27 cellular contexts compared by ENCODE assay signal in the genomic region with DNA sequence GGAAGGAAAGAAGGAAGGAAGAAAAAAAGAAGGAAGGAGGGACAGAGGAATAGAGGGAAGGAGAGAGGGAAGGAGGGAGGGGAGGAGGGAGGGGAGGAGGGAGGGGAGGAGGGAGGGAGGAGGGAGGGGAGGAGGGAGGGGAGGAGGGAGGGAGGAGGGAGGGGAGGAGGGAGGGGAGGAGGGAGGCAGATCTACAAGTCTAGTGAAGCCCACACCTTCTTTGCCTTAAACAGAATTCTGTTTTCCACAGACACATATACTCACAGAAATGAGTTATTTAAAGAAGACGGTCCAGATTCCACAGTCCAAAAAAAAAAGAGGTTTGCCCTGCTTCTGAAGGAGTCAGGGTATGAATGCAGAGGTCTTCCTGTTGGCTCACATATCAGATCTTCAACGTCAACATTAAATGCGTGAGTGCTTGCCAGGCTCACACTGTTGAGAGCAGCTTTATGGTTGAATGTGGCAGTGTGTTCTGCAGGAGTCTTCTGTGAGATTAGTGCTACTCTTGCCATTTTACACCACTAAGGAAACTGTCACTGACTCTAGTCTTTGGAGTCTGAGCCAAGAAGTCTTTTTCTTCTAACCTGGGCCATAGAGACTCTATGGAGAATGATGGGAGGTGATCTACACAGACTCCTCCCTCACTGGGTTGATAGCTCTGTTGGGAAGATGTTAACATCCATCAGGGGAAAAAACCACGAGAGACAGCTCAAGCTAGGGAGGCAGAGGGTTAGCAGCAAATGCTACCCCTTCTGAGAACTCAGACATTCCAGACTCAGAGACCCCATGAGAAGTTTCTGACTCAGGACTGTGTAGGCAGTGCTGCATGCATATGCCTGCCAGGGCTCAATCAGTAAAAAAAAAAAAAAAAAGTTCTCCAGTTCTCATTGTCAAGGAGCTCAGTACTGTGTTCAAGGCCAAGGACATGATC. TPM values are rescaled to one million over a fixed set of nuclear protein-coding genes. Genes with fewer than 3 reads are reported as not detected.
DNase-seq lines count a peak whose midpoint lies in the region; ATAC-seq, FAIRE-seq and TF ChIP-seq lines count a peak whose summit lies in the region.
"Had no signal": no experiment of that assay in that cellular context is flagged by ENCODE, and none has a peak within 500 bp of the region (broad histone marks: within the 10 kb centered on the region; RNA-seq: fewer than 3 reads in every experiment).

No MANE protein-coding gene starts in this region.

- no peak for TF ChIP-seq CTCF in HepG2 (CRISPR knock-in tag; IDR thresholded peaks at IDR 0.05)
- no peak for TF ChIP-seq CTCF in right lobe of liver (IDR thresholded peaks at IDR 0.05)
- no peak for TF ChIP-seq CTCF in choroid plexus epithelial cell (conservative IDR thresholded peaks at IDR 0.05; ENCODE audit: low read depth, low read length)
- no peak for TF ChIP-seq CTCF in thyroid gland (IDR thresholded peaks at IDR 0.05)
- no peak for TF ChIP-seq CTCF in dorsolateral prefrontal cortex (IDR thresholded peaks at IDR 0.05 in 54 of 56, conservative IDR thresholded peaks at IDR 0.05 in 2 of 56; ENCODE audit: low read depth in 1 of 56, partially characterized antibody in 56 of 56)
- TF ChIP-seq CTCF in coronary artery (IDR thresholded peaks at IDR 0.05), result no peak

- H2AFZ ChIP-seq in HepG2 (ENCODE audit: low read length), result no peak overlapping the region
- H2AFZ ChIP-seq: hepatocyte had no signal

- intact Hi-C loops in HepG2 (cut with micrococcal nuclease; ENCODE audit: unreplicated experiment), result no loop called here
- intact Hi-C loops in right lobe of liver (cut with DNase I), result no loop called here
- intact Hi-C loops in thyroid gland (cut with DNase I), result no loop called here
- intact Hi-C loops in dorsolateral prefrontal cortex (cut with DNase I), result no loop called here

- TF ChIP-seq POLR2A in HepG2 (IDR thresholded peaks at IDR 0.05; ENCODE audit: insufficient read depth in 1 of 2, low read depth in 2 of 2, low read length in 2 of 2), result no peak
- TF ChIP-seq POLR2A in right lobe of liver (IDR thresholded peaks at IDR 0.05), result no peak
- peak in 1 of 2 donors; percentile 28 for TF ChIP-seq POLR2A in thyroid gland (IDR thresholded peaks at IDR 0.05)

- H3K27ac ChIP-seq in HepG2 (ENCODE audit: extremely low read length, insufficient read depth, low read length), result no peak overlapping the region
- no peak overlapping the region for H3K27ac ChIP-seq in right lobe of liver
- H3K27ac ChIP-seq in thyroid gland, result peak overlapping the region; percentile 15 to 67 (median 45)
- H3K27ac ChIP-seq in dorsolateral prefrontal cortex, result no peak overlapping the region
- H3K27ac ChIP-seq in coronary artery, result no peak overlapping the region
- H3K27ac ChIP-seq: adrenal gland, hepatocyte, KMS-11, left ventricle myocardium inferior, vagina had no signal

- H3K36me3 ChIP-seq in HepG2 (replicated peaks in 1 of 2; ENCODE audit: control insufficient read depth in 1 of 2, insufficient read depth in 2 of 2, low read length in 2 of 2), result no peaks in the 10 kb centered on the region
- H3K36me3 ChIP-seq in right lobe of liver, result no peaks in the 10 kb centered on the region
- peaks cover 36 to 41% of the 10 kb centered on the region in 2 donors for H3K36me3 ChIP-seq in thyroid gland
- H3K36me3 ChIP-seq: adrenal gland, left ventricle myocardium inferior, vagina had no signal

- WGBS in HepG2 (ENCODE audit: low lambda C conversion rate), result 15% methylated on average over 4 of the region's 4 CpGs
- 60% methylated on average over 3 of the region's 4 CpGs for WGBS in right lobe of liver (ENCODE audit: insufficient coverage, low coverage, low lambda C conversion rate, missing lambda C conversion rate)
- 27 to 32% methylated on average over 4 of the region's 4 CpGs for WGBS in thyroid gland, 2 donors

- no peak for TF ChIP-seq EP300 in HepG2 (IDR thresholded peaks at IDR 0.05; ENCODE audit: low read depth in 2 of 2, low read length in 2 of 2)
- no peak for TF ChIP-seq EP300 in HepG2 (CRISPR knock-in tag; IDR thresholded peaks at IDR 0.05; ENCODE audit: borderline replicate concordance)

- CTCF ChIA-PET in HepG2 (lab: Yijun Ruan, JAX; ENCODE audit: low intra/inter-chr PET ratio, low total read pairs), result no interaction called here
- CTCF ChIA-PET in activated CD4-positive, alpha-beta memory T cell treated with anti-CD3 and anti-CD28 coated beads, Interleukin-2, amount 10 ng/mL, durations not matched to agents 7 days and 5 days (lab: Charles Lee), result interaction anchor here (0.5 to 2.1 kb wide), 3 partner anchors 21 to 135 kb away, joined by 3 to 7 read pairs (median 3); no protein-coding TSS in a partner anchor

- no TSS peak for BruUV-seq in HepG2 (replicated peaks; lab: Mats Ljungman, UMichigan)

- no peak for TF ChIP-seq RAD21 in HepG2 (CRISPR knock-in tag; IDR thresholded peaks at IDR 0.05)

- H3K36me3 Mint-ChIP-seq in activated CD4-positive, alpha-beta memory T cell treated with anti-CD3 and anti-CD28 coated beads, Interleukin-2, amount 10 ng/mL, durations not matched to agents 7 days and 5 days (ENCODE audit: low read depth), result peaks cover 33% of the 10 kb centered on the region
- H3K36me3 Mint-ChIP-seq: mesothelial cell of epicardium had no signal

- H3K79me2 ChIP-seq in HepG2 (ENCODE audit: insufficient read depth, low read length), result no peaks in the 10 kb centered on the region
- H3K79me2 ChIP-seq: hepatocyte had no signal

- DNase-seq in HepG2 (ENCODE audit: low spot score), result no peak
- no peak for DNase-seq in right lobe of liver
- DNase-seq in RCC 7860 (ENCODE audit: low spot score), result peak; percentile 31
- peak; percentile 65 for DNase-seq in choroid plexus epithelial cell (ENCODE audit: low read depth)
- peak in 1 of 2 donors; percentile 0 for DNase-seq in thyroid gland
- DNase-seq in dorsolateral prefrontal cortex, result no peak
- DNase-seq in coronary artery (ENCODE audit: low spot score), result no peak
- DNase-seq in activated CD4-positive, alpha-beta memory T cell treated with anti-CD3 and anti-CD28 coated beads, Interleukin-2, amount 10 ng/mL, durations not matched to agents 7 days and 5 days, result no peak
- DNase-seq: adrenal gland; central memory CD4-positive, alpha-beta T cell; effector CD4-positive, alpha-beta T cell; foreskin melanocyte; left ventricle myocardium inferior; MV-4-11; NCI-H187; NCI-H345; SHP77 treated with DMSO at 0.1 percent for 48 hours; SW 1271 had no signal

- ATAC-seq in HepG2 (no peak), right lobe of liver (no peak)
- ATAC-seq: sciatic nerve had no signal

- H3K27ac Mint-ChIP-seq in activated CD4-positive, alpha-beta memory T cell treated with anti-CD3 and anti-CD28 coated beads, Interleukin-2, amount 10 ng/mL, durations not matched to agents 7 days and 5 days, result no peak overlapping the region
- H3K27ac Mint-ChIP-seq: mesothelial cell of epicardium had no signal

- peaks cover 59% of the 10 kb centered on the region for H3K4me1 Mint-ChIP-seq in activated CD4-positive, alpha-beta memory T cell treated with anti-CD3 and anti-CD28 coated beads, Interleukin-2, amount 10 ng/mL, durations not matched to agents 7 days and 5 days
- H3K4me1 Mint-ChIP-seq: mesothelial cell of epicardium had no signal

- FAIRE-seq in HepG2 (lab: Jason Lieb, UNC) (no peak), RCC 7860 (lab: Jason Lieb, UNC) (no peak)

- POLR2A ChIA-PET in HepG2 (lab: Yijun Ruan, JAX), result no interaction called here
- POLR2A ChIA-PET in activated CD4-positive, alpha-beta memory T cell treated with anti-CD3 and anti-CD28 coated beads, Interleukin-2, amount 10 ng/mL, durations not matched to agents 7 days and 5 days (lab: Charles Lee), result no interaction called here

- H3K4me2 ChIP-seq in HepG2 (ENCODE audit: low read depth, low read length), result no peak overlapping the region
- H3K4me2 ChIP-seq: hepatocyte, KMS-11 had no signal

- H3K4me3 Mint-ChIP-seq in activated CD4-positive, alpha-beta memory T cell treated with anti-CD3 and anti-CD28 coated beads, Interleukin-2, amount 10 ng/mL, durations not matched to agents 7 days and 5 days, result no peak overlapping the region
- H3K4me3 Mint-ChIP-seq: CD14-positive monocyte, mesothelial cell of epicardium had no signal

- H3K27me3 Mint-ChIP-seq in activated CD4-positive, alpha-beta memory T cell treated with anti-CD3 and anti-CD28 coated beads, Interleukin-2, amount 10 ng/mL, durations not matched to agents 7 days and 5 days, result no peaks in the 10 kb centered on the region

- no peaks in the 10 kb centered on the region for H4K20me1 ChIP-seq in HepG2 (ENCODE audit: insufficient read depth, low read length)

- in situ Hi-C loops in HepG2 (cut with HindIII; ENCODE audit: extremely low pct_ligation_motif_present, low pct_unique_long_range_greater_than_20kb), result loop anchor here (25.0 kb wide), 1 partner anchor 107 kb away; no protein-coding TSS in a partner anchor

- H3K4me3 ChIP-seq in HepG2 (replicated peaks in 1 of 3; ENCODE audit: insufficient read depth in 1 of 3, low read depth in 2 of 3, low read length in 3 of 3) (no peak overlapping the region), right lobe of liver (no peak overlapping the region), choroid plexus epithelial cell (ENCODE audit: low read depth, low read length) (no peak overlapping the region), thyroid gland (replicated peaks in 1 of 3) (no peak overlapping the region), dorsolateral prefrontal cortex (no peak overlapping the region), coronary artery (no peak overlapping the region)
- H3K4me3 ChIP-seq: adrenal gland, HAP-1, hepatocyte, left ventricle myocardium inferior, vagina had no signal

- H3K9me3 ChIP-seq in HepG2 (ENCODE audit: low read length), result no peaks in the 10 kb centered on the region
- H3K9me3 ChIP-seq in right lobe of liver, result no peaks in the 10 kb centered on the region
- no peaks in the 10 kb centered on the region for H3K9me3 ChIP-seq in thyroid gland
- H3K9me3 ChIP-seq: adrenal gland, HAP-1, left ventricle myocardium inferior, vagina had no signal

- H3K4me1 ChIP-seq in HepG2 (ENCODE audit: insufficient read depth, low read length), result peaks cover 11% of the 10 kb centered on the region
- H3K4me1 ChIP-seq in right lobe of liver, result no peaks in the 10 kb centered on the region
- peaks cover 73 to 95% of the 10 kb centered on the region in 2 donors for H3K4me1 ChIP-seq in thyroid gland
- H3K4me1 ChIP-seq: adrenal gland, HAP-1, vagina had no signal

- H3K27me3 ChIP-seq in HepG2 (ENCODE audit: control insufficient read depth in 1 of 2, insufficient read depth in 2 of 2, low read length in 2 of 2) (peaks cover 0 to 17% of the 10 kb centered on the region in 2 experiments; a peak in 3 of 5 replicates), right lobe of liver (no peaks in the 10 kb centered on the region), thyroid gland (no peaks in the 10 kb centered on the region), dorsolateral prefrontal cortex (peaks cover 0 to 36% (median 0%) of the 10 kb centered on the region in 45 donors)
- H3K27me3 ChIP-seq: adrenal gland, vagina had no signal

- no peak overlapping the region for H3K9ac ChIP-seq in HepG2 (ENCODE audit: insufficient read depth, low read depth, low read length)
- H3K9ac ChIP-seq: KMS-11 had no signal

- no peaks in the 10 kb centered on the region for H3K9me3 Mint-ChIP-seq in activated CD4-positive, alpha-beta memory T cell treated with anti-CD3 and anti-CD28 coated beads, Interleukin-2, amount 10 ng/mL, durations not matched to agents 7 days and 5 days
- H3K9me3 Mint-ChIP-seq: mesothelial cell of epicardium had no signal

RNA-seq across cellular contexts. Expression of a gene that starts 23.3 kb away (rescaled TPM):
- total RNA-seq in HepG2 (2016; rRNA removed; fragmentation: Illumina TruSeq; extraction: Trizol), result 1.3 and 1.5 TPM in 2 replicates
- 0.79 and 0.91 TPM in 2 replicates for total RNA-seq in HepG2 (2016; cell fraction: cytosol; rRNA removed; fragmentation: Illumina TruSeq; extraction: Trizol; ENCODE audit: low read depth)
- total RNA-seq in HepG2 (2016; cell fraction: insoluble cytoplasmic fraction; rRNA removed; fragmentation: Illumina TruSeq; extraction: Trizol), result 1.4 and 1.5 TPM in 2 replicates
- 1.9 and 2.0 TPM in 2 replicates for total RNA-seq in HepG2 (2016; cell fraction: membrane; rRNA removed; fragmentation: Illumina TruSeq; extraction: Trizol)
- total RNA-seq in HepG2 (2016; cell fraction: nucleus; rRNA removed; fragmentation: Illumina TruSeq; extraction: Trizol), result 0.88 and 0.90 TPM in 2 replicates
- polyA plus RNA-seq in HepG2 (2011; rRNA removed), result 8.1 and 8.8 TPM in 2 replicates
- polyA plus RNA-seq in HepG2 (2011; cell fraction: cytosol; rRNA removed), result 3.2 and 4.3 TPM in 2 replicates
- 2.5 and 2.8 TPM in 2 replicates for polyA plus RNA-seq in HepG2 (2011; cell fraction: nucleus; rRNA removed)
- polyA plus RNA-seq in HepG2 (2012), result 5.3 and 8.3 TPM in 2 replicates
- 1.0 and 1.2 TPM in 2 replicates for polyA plus RNA-seq in HepG2 (2016; cell fraction: cytosol; fragmentation: Illumina TruSeq; extraction: Trizol; ENCODE audit: low read depth)
- 3.8 and 4.0 TPM in 2 replicates for polyA plus RNA-seq in HepG2 (2016; cell fraction: insoluble cytoplasmic fraction; fragmentation: Illumina TruSeq; extraction: Trizol; ENCODE audit: low read depth)
- polyA plus RNA-seq in HepG2 (2016; cell fraction: membrane; fragmentation: Illumina TruSeq; extraction: Trizol; ENCODE audit: low read depth), result 2.8 TPM in 2 replicates
- 2.5 and 3.1 TPM in 2 replicates for polyA plus RNA-seq in HepG2 (2016; cell fraction: nucleus; fragmentation: Illumina TruSeq; extraction: Trizol; ENCODE audit: insufficient read depth, low read depth)
- polyA minus RNA-seq in HepG2 (2011; rRNA and poly(A)+ RNA removed; ENCODE audit: low replicate concordance), result 1.1 and 5.5 TPM in 2 replicates
- 2.4 and 3.0 TPM in 2 replicates for polyA minus RNA-seq in HepG2 (2011; cell fraction: cytosol; rRNA and poly(A)+ RNA removed)
- 3.7 and 3.9 TPM in 2 replicates for polyA minus RNA-seq in HepG2 (2011; cell fraction: nucleus; rRNA and poly(A)+ RNA removed)
- total RNA-seq in right lobe of liver, result 1 to 10 TPM in 2 of 6 experiments, under 1 TPM in 4; 0.27 to 1.9 (median 0.86) TPM
- 1,000 to 10,000 TPM; 1,318 to 2,156 (median 1,767) TPM for total RNA-seq in thyroid gland
- 1 to 10 TPM in 64 of 120 experiments, under 1 TPM in 38, not detected in 18; 0.18 to 5.1 (median 1.4) TPM for total RNA-seq in dorsolateral prefrontal cortex
- total RNA-seq in activated CD4-positive, alpha-beta memory T cell treated with anti-CD3 and anti-CD28 coated beads, Interleukin-2, amount 10 ng/mL, durations not matched to agents 7 days and 5 days, result 1 to 10 TPM; 1.7 TPM
- total RNA-seq: hepatocyte, temporal lobe had no signal
- polyA plus RNA-seq: neural cell had no signal

Comparison
In these comparisons a context has a peak if more than half of its experiments do, and no peak if none do; other contexts are left out.
1. DNase-seq: peak in RCC 7860 (single experiment) and choroid plexus epithelial cell (single experiment); none in HepG2 (single experiment), right lobe of liver (0 of 3), dorsolateral prefrontal cortex (0 of 10), coronary artery (single experiment) and activated CD4-positive, alpha-beta memory T cell treated with anti-CD3 and anti-CD28 coated beads, Interleukin-2, amount 10 ng/mL, durations not matched to agents 7 days and 5 days (single experiment).
2. H3K27ac ChIP-seq: peak in thyroid gland (3 of 3); none in HepG2 (single experiment), right lobe of liver (0 of 3), dorsolateral prefrontal cortex (0 of 59) and coronary artery (0 of 2).
3. RNA of a gene that starts 23.3 kb away (total RNA-seq): 1,318 to 2,156 TPM in thyroid gland; 1.7 TPM in activated CD4-positive, alpha-beta memory T cell treated with anti-CD3 and anti-CD28 coated beads, Interleukin-2, amount 10 ng/mL, durations not matched to agents 7 days and 5 days, 0.79 to 2.0 TPM in HepG2, 0.18 to 5.1 TPM in dorsolateral prefrontal cortex and 0.27 to 1.9 TPM in right lobe of liver; every median in the first group is over 100 times any median in the second.